Comparison of ENCODE assay signal across 1 cellular context in genomic region chr12:52390739-52391617, GRCh38.
TF ChIP-seq lines count a peak whose summit lies in the region.

No MANE protein-coding gene starts in this region.

TF ChIP-seq in GM23338, 12 proteins besides CTCF, POLR2A, EP300 and RAD21 (continued from another document):
- TF ChIP-seq, protein P1, sequence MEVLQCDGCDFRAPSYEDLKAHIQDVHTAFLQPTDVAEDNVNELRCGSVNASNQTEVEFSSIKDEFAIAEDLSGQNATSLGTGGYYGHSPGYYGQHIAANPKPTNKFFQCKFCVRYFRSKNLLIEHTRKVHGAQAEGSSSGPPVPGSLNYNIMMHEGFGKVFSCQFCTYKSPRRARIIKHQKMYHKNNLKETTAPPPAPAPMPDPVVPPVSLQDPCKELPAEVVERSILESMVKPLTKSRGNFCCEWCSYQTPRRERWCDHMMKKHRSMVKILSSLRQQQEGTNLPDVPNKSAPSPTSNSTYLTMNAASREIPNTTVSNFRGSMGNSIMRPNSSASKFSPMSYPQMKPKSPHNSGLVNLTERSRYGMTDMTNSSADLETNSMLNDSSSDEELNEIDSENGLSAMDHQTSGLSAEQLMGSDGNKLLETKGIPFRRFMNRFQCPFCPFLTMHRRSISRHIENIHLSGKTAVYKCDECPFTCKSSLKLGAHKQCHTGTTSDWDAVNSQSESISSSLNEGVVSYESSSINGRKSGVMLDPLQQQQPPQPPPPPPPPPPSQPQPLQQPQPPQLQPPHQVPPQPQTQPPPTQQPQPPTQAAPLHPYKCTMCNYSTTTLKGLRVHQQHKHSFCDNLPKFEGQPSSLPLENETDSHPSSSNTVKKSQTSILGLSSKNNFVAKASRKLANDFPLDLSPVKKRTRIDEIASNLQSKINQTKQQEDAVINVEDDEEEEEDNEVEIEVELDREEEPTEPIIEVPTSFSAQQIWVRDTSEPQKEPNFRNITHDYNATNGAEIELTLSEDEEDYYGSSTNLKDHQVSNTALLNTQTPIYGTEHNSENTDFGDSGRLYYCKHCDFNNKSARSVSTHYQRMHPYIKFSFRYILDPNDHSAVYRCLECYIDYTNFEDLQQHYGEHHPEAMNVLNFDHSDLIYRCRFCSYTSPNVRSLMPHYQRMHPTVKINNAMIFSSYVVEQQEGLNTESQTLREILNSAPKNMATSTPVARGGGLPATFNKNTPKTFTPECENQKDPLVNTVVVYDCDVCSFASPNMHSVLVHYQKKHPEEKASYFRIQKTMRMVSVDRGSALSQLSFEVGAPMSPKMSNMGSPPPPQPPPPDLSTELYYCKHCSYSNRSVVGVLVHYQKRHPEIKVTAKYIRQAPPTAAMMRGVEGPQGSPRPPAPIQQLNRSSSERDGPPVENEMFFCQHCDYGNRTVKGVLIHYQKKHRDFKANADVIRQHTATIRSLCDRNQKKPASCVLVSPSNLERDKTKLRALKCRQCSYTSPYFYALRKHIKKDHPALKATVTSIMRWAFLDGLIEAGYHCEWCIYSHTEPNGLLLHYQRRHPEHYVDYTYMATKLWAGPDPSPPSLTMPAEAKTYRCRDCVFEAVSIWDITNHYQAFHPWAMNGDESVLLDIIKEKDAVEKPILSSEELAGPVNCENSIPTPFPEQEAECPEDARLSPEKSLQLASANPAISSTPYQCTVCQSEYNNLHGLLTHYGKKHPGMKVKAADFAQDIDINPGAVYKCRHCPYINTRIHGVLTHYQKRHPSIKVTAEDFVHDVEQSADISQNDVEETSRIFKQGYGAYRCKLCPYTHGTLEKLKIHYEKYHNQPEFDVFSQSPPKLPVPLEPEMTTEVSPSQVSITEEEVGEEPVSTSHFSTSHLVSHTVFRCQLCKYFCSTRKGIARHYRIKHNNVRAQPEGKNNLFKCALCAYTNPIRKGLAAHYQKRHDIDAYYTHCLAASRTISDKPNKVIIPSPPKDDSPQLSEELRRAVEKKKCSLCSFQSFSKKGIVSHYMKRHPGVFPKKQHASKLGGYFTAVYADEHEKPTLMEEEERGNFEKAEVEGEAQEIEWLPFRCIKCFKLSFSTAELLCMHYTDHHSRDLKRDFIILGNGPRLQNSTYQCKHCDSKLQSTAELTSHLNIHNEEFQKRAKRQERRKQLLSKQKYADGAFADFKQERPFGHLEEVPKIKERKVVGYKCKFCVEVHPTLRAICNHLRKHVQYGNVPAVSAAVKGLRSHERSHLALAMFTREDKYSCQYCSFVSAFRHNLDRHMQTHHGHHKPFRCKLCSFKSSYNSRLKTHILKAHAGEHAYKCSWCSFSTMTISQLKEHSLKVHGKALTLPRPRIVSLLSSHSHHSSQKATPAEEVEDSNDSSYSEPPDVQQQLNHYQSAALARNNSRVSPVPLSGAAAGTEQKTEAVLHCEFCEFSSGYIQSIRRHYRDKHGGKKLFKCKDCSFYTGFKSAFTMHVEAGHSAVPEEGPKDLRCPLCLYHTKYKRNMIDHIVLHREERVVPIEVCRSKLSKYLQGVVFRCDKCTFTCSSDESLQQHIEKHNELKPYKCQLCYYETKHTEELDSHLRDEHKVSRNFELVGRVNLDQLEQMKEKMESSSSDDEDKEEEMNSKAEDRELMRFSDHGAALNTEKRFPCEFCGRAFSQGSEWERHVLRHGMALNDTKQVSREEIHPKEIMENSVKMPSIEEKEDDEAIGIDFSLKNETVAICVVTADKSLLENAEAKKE (CRISPR knock-in tag; IDR thresholded peaks at IDR 0.05): no peak
- TF ChIP-seq CREB1 (CRISPR knock-in tag; IDR thresholded peaks at IDR 0.05; ENCODE audit: low read depth): no peak
